ENCODE assay signal across 17 cellular contexts in genomic region chr10:97230146-97230545, GRCh38. TPM values are rescaled to one million over a fixed set of nuclear protein-coding genes. Genes with fewer than 3 reads are reported as not detected.
DNase-seq lines count a peak whose midpoint lies in the region; ATAC-seq, FAIRE-seq and TF ChIP-seq lines count a peak whose summit lies in the region.
"Had no signal": no experiment of that assay in that cellular context is flagged by ENCODE, and none has a peak within 500 bp of the region (broad histone marks: within the 10 kb centered on the region; RNA-seq: fewer than 3 reads in every experiment).

No MANE protein-coding gene starts in this region.

- DNase-seq in activated CD4-positive, alpha-beta memory T cell treated with anti-CD3 and anti-CD28 coated beads for 36 hours = no peak
- DNase-seq in activated CD4-positive, alpha-beta memory T cell treated with anti-CD3 and anti-CD28 coated beads, Interleukin-2, amount 10 ng/mL, durations not matched to agents 7 days and 5 days = no peak
- DNase-seq in HFFc6 = peak; percentile 30
- DNase-seq in astrocyte (ENCODE audit: low read depth) = peak; percentile 4
- DNase-seq in osteoblast (ENCODE audit: insufficient read length, low spot score, missing footprints) = no peak
- DNase-seq in posterior cingulate gyrus = no peak
- no peak for DNase-seq in stimulated activated CD4-positive, alpha-beta T cell treated with anti-CD3 and anti-CD28 coated beads, Interleukin-4, amount 100 ng/mL, for 1 hour
- DNase-seq: activated CD4-positive, CD25-positive, alpha-beta regulatory T cell; CD8-positive, alpha-beta T cell; DMS79 treated with DMSO at 0.1 percent for 48 hours; Karpas-422; naive thymus-derived CD4-positive, alpha-beta T cell; NCI-H226; stimulated activated naive CD4-positive, alpha-beta T cell treated with Interleukin-2 at 50 U/mL for 16 hours had no signal

- intact Hi-C loops in activated CD4-positive, alpha-beta memory T cell treated with anti-CD3 and anti-CD28 coated beads for 36 hours (cut with micrococcal nuclease) = loop anchor here (1.0 kb wide), 1 partner anchor 12 kb away; no protein-coding TSS in a partner anchor
- intact Hi-C loops in posterior cingulate gyrus (cut with DNase I) = no loop called here

- ATAC-seq in GM21529 (IDR thresholded peaks at IDR 0.05; ENCODE audit: unreplicated experiment) = no peak
- ATAC-seq: CD8-positive, alpha-beta T cell; naive thymus-derived CD4-positive, alpha-beta T cell had no signal

- no peak overlapping the region for H2AFZ ChIP-seq in astrocyte (ENCODE audit: low read depth, low read length)
- H2AFZ ChIP-seq in osteoblast (ENCODE audit: low read length) = no peak overlapping the region

- no peak overlapping the region for H3K4me3 ChIP-seq in astrocyte (ENCODE audit: insufficient read depth, low read depth, low read length)
- no peak overlapping the region for H3K4me3 ChIP-seq in osteoblast (ENCODE audit: insufficient read depth, low read length)

- no peak for TF ChIP-seq CTCF in HFFc6 (IDR thresholded peaks at IDR 0.05)
- no peak for TF ChIP-seq CTCF in astrocyte (IDR thresholded peaks at IDR 0.05; ENCODE audit: insufficient read depth, low read depth, low read length)
- TF ChIP-seq CTCF in osteoblast (IDR thresholded peaks at IDR 0.05; ENCODE audit: extremely low read depth, low read depth, low read length) = no peak

- peaks cover 21% of the 10 kb centered on the region for H3K4me1 Mint-ChIP-seq in activated CD4-positive, alpha-beta memory T cell treated with anti-CD3 and anti-CD28 coated beads for 36 hours (ENCODE audit: low read depth)
- H3K4me1 Mint-ChIP-seq in activated CD4-positive, alpha-beta memory T cell treated with anti-CD3 and anti-CD28 coated beads, Interleukin-2, amount 10 ng/mL, durations not matched to agents 7 days and 5 days = peaks cover 12% of the 10 kb centered on the region
- H3K4me1 Mint-ChIP-seq in HFFc6 (ENCODE audit: low read depth) = peaks cover 23% of the 10 kb centered on the region
- H3K4me1 Mint-ChIP-seq in astrocyte (ENCODE audit: low read depth, unreplicated experiment) = peaks cover 6% of the 10 kb centered on the region

- H3K4me2 ChIP-seq in astrocyte (ENCODE audit: low read length) = no peak overlapping the region
- H3K4me2 ChIP-seq in osteoblast (ENCODE audit: insufficient read depth, low read length) = peak overlapping the region; percentile 10

- CTCF ChIA-PET in activated CD4-positive, alpha-beta memory T cell treated with anti-CD3 and anti-CD28 coated beads for 36 hours (lab: Charles Lee) = interaction anchor here (0.7 to 2.6 kb wide), 5 partner anchors 14 to 193 kb away, joined by 3 to 16 read pairs (median 7); no protein-coding TSS in a partner anchor
- CTCF ChIA-PET in activated CD4-positive, alpha-beta memory T cell treated with anti-CD3 and anti-CD28 coated beads, Interleukin-2, amount 10 ng/mL, durations not matched to agents 7 days and 5 days (lab: Charles Lee) = interaction anchor here (1.7 to 2.8 kb wide), 2 partner anchors 10 to 20 kb away, joined by 4 to 15 read pairs; no protein-coding TSS in a partner anchor

- no peaks in the 10 kb centered on the region for H4K20me1 ChIP-seq in astrocyte (ENCODE audit: insufficient read depth, low read length)
- H4K20me1 ChIP-seq in osteoblast (ENCODE audit: insufficient read depth, low read length) = no peaks in the 10 kb centered on the region

- no peak overlapping the region for H3K4me3 Mint-ChIP-seq in activated CD4-positive, alpha-beta memory T cell treated with anti-CD3 and anti-CD28 coated beads for 36 hours
- no peak overlapping the region for H3K4me3 Mint-ChIP-seq in activated CD4-positive, alpha-beta memory T cell treated with anti-CD3 and anti-CD28 coated beads, Interleukin-2, amount 10 ng/mL, durations not matched to agents 7 days and 5 days
- H3K4me3 Mint-ChIP-seq in HFFc6 (no peak overlapping the region), astrocyte (ENCODE audit: unreplicated experiment) (no peak overlapping the region)
- H3K4me3 Mint-ChIP-seq: CD8-positive, alpha-beta T cell; naive thymus-derived CD4-positive, alpha-beta T cell had no signal

- POLR2A ChIA-PET in activated CD4-positive, alpha-beta memory T cell treated with anti-CD3 and anti-CD28 coated beads for 36 hours (lab: Charles Lee) = interaction anchor here (2.5 kb wide), 1 partner anchor 12 kb away, joined by 17 read pairs; no protein-coding TSS in a partner anchor
- POLR2A ChIA-PET in activated CD4-positive, alpha-beta memory T cell treated with anti-CD3 and anti-CD28 coated beads, Interleukin-2, amount 10 ng/mL, durations not matched to agents 7 days and 5 days (lab: Charles Lee) = no interaction called here

- H3K36me3 ChIP-seq in astrocyte (ENCODE audit: insufficient read depth, low read length) (peaks cover 9% of the 10 kb centered on the region), osteoblast (ENCODE audit: insufficient read depth, low read length) (peaks cover 5% of the 10 kb centered on the region)

- H3K9me3 Mint-ChIP-seq in activated CD4-positive, alpha-beta memory T cell treated with anti-CD3 and anti-CD28 coated beads for 36 hours = no peaks in the 10 kb centered on the region
- H3K9me3 Mint-ChIP-seq in activated CD4-positive, alpha-beta memory T cell treated with anti-CD3 and anti-CD28 coated beads, Interleukin-2, amount 10 ng/mL, durations not matched to agents 7 days and 5 days = no peaks in the 10 kb centered on the region
- H3K9me3 Mint-ChIP-seq in HFFc6 (no peaks in the 10 kb centered on the region), astrocyte (ENCODE audit: unreplicated experiment) (no peaks in the 10 kb centered on the region)
- H3K9me3 Mint-ChIP-seq: CD8-positive, alpha-beta T cell; naive thymus-derived CD4-positive, alpha-beta T cell had no signal

- H3K9ac ChIP-seq in astrocyte (ENCODE audit: low read length) = no peak overlapping the region

- H3K79me2 ChIP-seq in astrocyte (ENCODE audit: insufficient read depth, low read length) (no peaks in the 10 kb centered on the region), osteoblast (ENCODE audit: insufficient read depth, low read length) (no peaks in the 10 kb centered on the region)

- peak overlapping the region; percentile 52 for H3K27ac Mint-ChIP-seq in activated CD4-positive, alpha-beta memory T cell treated with anti-CD3 and anti-CD28 coated beads for 36 hours
- no peak overlapping the region for H3K27ac Mint-ChIP-seq in activated CD4-positive, alpha-beta memory T cell treated with anti-CD3 and anti-CD28 coated beads, Interleukin-2, amount 10 ng/mL, durations not matched to agents 7 days and 5 days
- peak overlapping the region; percentile 33 for H3K27ac Mint-ChIP-seq in HFFc6
- H3K27ac Mint-ChIP-seq in astrocyte (ENCODE audit: unreplicated experiment) = peak overlapping the region; percentile 29
- H3K27ac Mint-ChIP-seq: CD8-positive, alpha-beta T cell; naive thymus-derived CD4-positive, alpha-beta T cell had no signal

- H3K4me1 ChIP-seq in astrocyte (ENCODE audit: insufficient read depth, low read length) = no peaks in the 10 kb centered on the region
- H3K4me1 ChIP-seq in osteoblast (ENCODE audit: insufficient read depth, low read length) = peaks cover 20% of the 10 kb centered on the region

- H3K36me3 Mint-ChIP-seq in activated CD4-positive, alpha-beta memory T cell treated with anti-CD3 and anti-CD28 coated beads for 36 hours = peaks cover 33% of the 10 kb centered on the region
- peaks cover 60% of the 10 kb centered on the region for H3K36me3 Mint-ChIP-seq in activated CD4-positive, alpha-beta memory T cell treated with anti-CD3 and anti-CD28 coated beads, Interleukin-2, amount 10 ng/mL, durations not matched to agents 7 days and 5 days (ENCODE audit: low read depth)
- H3K36me3 Mint-ChIP-seq in HFFc6 (ENCODE audit: low read depth) (0 out of 2 replicates have a peak, but pooled peaks cover 8% of the 10 kb centered on the region), astrocyte (ENCODE audit: low read depth, unreplicated experiment) (peaks cover 2% of the 10 kb centered on the region)

- H3K27ac ChIP-seq in astrocyte (ENCODE audit: low read depth, low read length) (no peak overlapping the region), osteoblast (ENCODE audit: low read depth, low read length) (peak overlapping the region; percentile 49)

- no peak for FAIRE-seq in astrocyte (lab: Jason Lieb, UNC)
- FAIRE-seq: colon had no signal

- H3K9me3 ChIP-seq in astrocyte (ENCODE audit: insufficient read depth, low read depth, low read length) (no peaks in the 10 kb centered on the region), osteoblast (ENCODE audit: low read depth, low read length) (no peaks in the 10 kb centered on the region)

- H3K27me3 ChIP-seq in astrocyte (ENCODE audit: insufficient read depth, low read length) (no peaks in the 10 kb centered on the region), osteoblast (ENCODE audit: insufficient read depth, low read length) (no peaks in the 10 kb centered on the region)

- H3K27me3 Mint-ChIP-seq in activated CD4-positive, alpha-beta memory T cell treated with anti-CD3 and anti-CD28 coated beads for 36 hours = no peaks in the 10 kb centered on the region
- no peaks in the 10 kb centered on the region for H3K27me3 Mint-ChIP-seq in activated CD4-positive, alpha-beta memory T cell treated with anti-CD3 and anti-CD28 coated beads, Interleukin-2, amount 10 ng/mL, durations not matched to agents 7 days and 5 days
- H3K27me3 Mint-ChIP-seq in HFFc6 (ENCODE audit: insufficient read depth) = no peaks in the 10 kb centered on the region
- H3K27me3 Mint-ChIP-seq in astrocyte (ENCODE audit: low read depth, unreplicated experiment) = no peaks in the 10 kb centered on the region
- H3K27me3 Mint-ChIP-seq: naive thymus-derived CD4-positive, alpha-beta T cell had no signal

RNA-seq across cellular contexts. Expression of gene SLIT1, which starts 44.4 kb away (rescaled TPM):
- under 1 TPM; 0.63 to 0.71 TPM for total RNA-seq in activated CD4-positive, alpha-beta memory T cell treated with anti-CD3 and anti-CD28 coated beads for 36 hours
- under 1 TPM; 0.30 to 0.35 TPM for total RNA-seq in activated CD4-positive, alpha-beta memory T cell treated with anti-CD3 and anti-CD28 coated beads, Interleukin-2, amount 10 ng/mL, durations not matched to agents 7 days and 5 days
- total RNA-seq in HFFc6 (2021; fragmentation: NEBNext Ultra II Directional; extraction: Animal tissue kit (Norgen Biotek cat#: 25700)) = under 1 TPM in 1 of 6 experiments, not detected in 5; 0.05 TPM
- total RNA-seq in astrocyte = 0.23 TPM in 1 of 2 replicates, not detected in the other
- total RNA-seq in osteoblast = under 0.01 TPM in 1 of 2 replicates, not detected in the other
- total RNA-seq: lung microvascular endothelial cell had no signal

Comparison
In these comparisons a context has a peak if more than half of its experiments do, and no peak if none do; other contexts are left out.
1. DNase-seq: peak in HFFc6 (single experiment) and astrocyte (single experiment); none in activated CD4-positive, alpha-beta memory T cell treated with anti-CD3 and anti-CD28 coated beads for 36 hours (single experiment), activated CD4-positive, alpha-beta memory T cell treated with anti-CD3 and anti-CD28 coated beads, Interleukin-2, amount 10 ng/mL, durations not matched to agents 7 days and 5 days (single experiment), osteoblast (single experiment), posterior cingulate gyrus (0 of 10) and stimulated activated CD4-positive, alpha-beta T cell treated with anti-CD3 and anti-CD28 coated beads, Interleukin-4, amount 100 ng/mL, for 1 hour (single experiment).